In the genomic region with DNA sequence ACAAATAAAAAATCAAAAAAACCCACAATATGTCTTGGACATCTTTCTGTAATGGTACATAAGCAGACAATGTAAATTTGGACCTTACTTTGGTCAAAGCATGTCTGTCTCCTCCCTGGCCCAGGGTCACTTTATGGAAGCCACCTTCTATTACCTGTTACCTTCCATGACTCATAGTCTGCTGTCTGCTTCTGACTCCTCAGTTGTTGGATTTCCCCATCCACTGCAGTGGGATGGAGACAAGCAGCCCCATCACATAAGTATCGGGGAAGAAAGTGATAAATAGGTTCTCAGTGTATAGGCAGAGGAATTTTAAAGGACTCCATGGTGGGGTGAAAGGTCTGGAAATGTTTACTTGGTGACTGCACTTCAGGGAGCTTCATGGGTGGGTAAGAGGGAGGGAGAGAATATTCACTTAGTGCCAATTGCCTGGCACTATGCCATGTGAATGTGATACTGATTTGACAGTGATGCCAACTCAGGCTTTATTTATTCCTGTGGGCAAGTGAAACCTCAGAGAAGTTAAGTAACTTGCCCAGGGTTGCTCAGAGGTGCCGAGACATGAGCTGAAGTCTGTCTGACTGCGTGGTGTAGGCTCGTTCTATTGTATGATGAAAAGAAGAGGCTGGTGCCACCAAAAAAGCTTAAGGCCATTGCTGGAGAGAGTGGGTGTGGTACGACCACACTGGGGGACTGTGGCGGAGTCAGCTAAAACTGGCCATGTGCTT, we compare ENCODE assay signal across 34 cellular contexts. TPM values are rescaled to one million over a fixed set of nuclear protein-coding genes. Genes with fewer than 3 reads are reported as not detected.
A peak's percentile ranks its signal among the peaks of the same experiment; 100 is the strongest.
DNase-seq lines count a peak whose midpoint lies in the region; ATAC-seq and TF ChIP-seq lines count a peak whose summit lies in the region.
"Had no signal": no experiment of that assay in that cellular context is flagged by ENCODE, and none has a peak within 500 bp of the region (broad histone marks: within the 10 kb centered on the region; RNA-seq: fewer than 3 reads in every experiment).

No MANE protein-coding gene starts in this region.

- no peaks in the 10 kb centered on the region for H3K79me2 ChIP-seq in mammary epithelial cell (ENCODE audit: insufficient read depth, low read length)

- no peak overlapping the region for H2AFZ ChIP-seq in mammary epithelial cell (ENCODE audit: low read depth, low read length)
- H2AFZ ChIP-seq: GM23248 had no signal

- H3K4me3 ChIP-seq in mammary epithelial cell (replicated peaks in 1 of 3; ENCODE audit: insufficient read depth in 1 of 3, low read depth in 2 of 3, low read length in 3 of 3), result no peak overlapping the region
- H3K4me3 ChIP-seq: GM23248, MG63, right lobe of liver had no signal

- in situ Hi-C loops in mammary epithelial cell (cut with MboI; ENCODE audit: low sequenced_read_pairs in 2 of 2), result no loop called here
- in situ Hi-C loops in GM13976 (cut with MboI; ENCODE audit: low sequenced_read_pairs, unreplicated experiment), result no loop called here

- peaks cover 30% of the 10 kb centered on the region for H3K4me1 ChIP-seq in mammary epithelial cell (ENCODE audit: insufficient read depth, low read length)
- H3K4me1 ChIP-seq: right lobe of liver had no signal

- H3K4me2 ChIP-seq in mammary epithelial cell (ENCODE audit: insufficient read depth, low read depth, low read length), result no peak overlapping the region

- H3K9ac ChIP-seq in mammary epithelial cell (ENCODE audit: insufficient read depth, low read length), result no peak overlapping the region
- H3K9ac ChIP-seq: GM23248 had no signal

- dilution Hi-C loops in mammary epithelial cell (cut with HindIII; ENCODE audit: low sequenced_read_pairs), result no loop called here

- BruUV-seq in mammary epithelial cell (replicated peaks; lab: Mats Ljungman, UMichigan), result no TSS peak

- no peaks in the 10 kb centered on the region for H3K36me3 ChIP-seq in mammary epithelial cell (ENCODE audit: insufficient read depth, low read length)
- H3K36me3 ChIP-seq: MG63, right lobe of liver had no signal

- no peaks in the 10 kb centered on the region for H3K27me3 ChIP-seq in mammary epithelial cell (ENCODE audit: insufficient read depth, low read length)
- H3K27me3 ChIP-seq: MG63, right lobe of liver had no signal

- 38% methylated on average over 5 of the region's 6 CpGs for WGBS in mammary epithelial cell (ENCODE audit: low coverage, missing lambda C conversion rate)

- CTCF ChIA-PET in mammary epithelial cell (lab: Charles Lee; ENCODE audit: low non-redundant PET), result no interaction called here

- TF ChIP-seq CTCF in mammary epithelial cell (conservative IDR thresholded peaks at IDR 0.05 in 1 of 2, IDR thresholded peaks at IDR 0.05 in 1 of 2; ENCODE audit: extremely low read depth in 1 of 2, insufficient read depth in 1 of 2, low read depth in 1 of 2, low read length in 2 of 2) (no peak), GM13976 (IDR thresholded peaks at IDR 0.05; ENCODE audit: borderline replicate concordance, control extremely low read depth, extremely low read depth, insufficient read depth, missing control alignments) (no peak)

- no peak for ATAC-seq in GM19328 (IDR thresholded peaks at IDR 0.05; ENCODE audit: unreplicated experiment)
- ATAC-seq: activated naive CD8-positive, alpha-beta T cell treated with anti-CD3 and anti-CD28 coated beads, Interleukin-2, amount 50 U/mL, for 24 hours; esophagus mucosa; left ventricle myocardium superior had no signal

- H4K20me1 ChIP-seq in mammary epithelial cell (ENCODE audit: insufficient read depth, low read length), result no peaks in the 10 kb centered on the region

- H3K27ac ChIP-seq in mammary epithelial cell (ENCODE audit: insufficient read depth, low read depth, low read length), result no peak overlapping the region
- H3K27ac ChIP-seq: C4-2B, GM23248, right lobe of liver had no signal

- DNase-seq in NCI-H2029 (lab: John Stamatoyannopoulos, UW), result peak; percentile 49
- DNase-seq in NCI-H2029 treated with DMSO at 0.1 percent for 48 hours (lab: John Stamatoyannopoulos, UW), result no peak
- peak; percentile 46 for DNase-seq in HT-29 (ENCODE audit: low spot score)
- DNase-seq in mammary epithelial cell, result peak; percentile 75
- peak; percentile 33 for DNase-seq in renal cortical epithelial cell (ENCODE audit: low read depth)
- DNase-seq in NCI-H1092 treated with DMSO at 0.1 percent for 48 hours (lab: John Stamatoyannopoulos, UW), result no peak
- DNase-seq in GM13976 (ENCODE audit: low spot score), result no peak
- DNase-seq: 8988T; activated B cell treated with CpG ODN at 0.5 μM for 24 hours; activated CD4-positive, alpha-beta T cell treated with anti-CD3 and anti-CD28 coated beads, Interleukin-2, amount 10 ng/mL, durations not matched to agents 7 days and 5 days; activated gamma-delta T cell; activated naive CD8-positive, alpha-beta T cell treated with anti-CD3 and anti-CD28 coated beads, Interleukin-2, amount 50 U/mL, for 24 hours; activated T-cell treated with anti-CD3 and anti-CD28 coated beads, Interleukin-2, amount 50 U/mL, for 1 hour; COR-L47; DMS79; GM23248; head of caudate nucleus; islet precursor cell; left ventricle myocardium superior; MG63; NCI-H1105 treated with DMSO at 0.1 percent for 48 hours; NCI-H187 treated with DMSO at 0.1 percent for 48 hours; NCI-H82; right lobe of liver; stimulated activated CD4-positive, alpha-beta T cell treated with anti-CD3 and anti-CD28 coated beads, Interleukin-4, amount 100 ng/mL, for 1 hour; T-helper 1 cell; trophoblast cell had no signal

- no peaks in the 10 kb centered on the region for H3K9me3 ChIP-seq in mammary epithelial cell (replicated peaks; ENCODE audit: insufficient read depth, low read length)
- H3K9me3 ChIP-seq: MG63, right lobe of liver had no signal

- intact Hi-C loops in mammary epithelial cell (cut with micrococcal nuclease), result no loop called here

RNA-seq across cellular contexts. Expression of gene SMOX, which starts 42.3 kb away (rescaled TPM):
- 28.1 and 31.0 TPM in 2 replicates for total RNA-seq in HT-29 (2014; rRNA removed; shearing (Covaris generic))
- 10 to 100 TPM in 1 of 2 donors, 1 to 10 TPM in 1; 6.5 to 16.4 TPM for total RNA-seq in mammary epithelial cell
- polyA plus RNA-seq in mammary epithelial cell, result 5.4 TPM
- 6.7 TPM for polyA minus RNA-seq in mammary epithelial cell
- total RNA-seq in renal cortical epithelial cell, result 20.5 and 54.1 TPM in 2 replicates
- total RNA-seq: activated B cell treated with CpG ODN at 0.5 μM for 24 hours had no signal

RNA-seq across cellular contexts. Expression of gene ADRA1D, which starts 58.1 kb away (rescaled TPM):
- not detected in 2 replicates for total RNA-seq in HT-29 (2014; rRNA removed; shearing (Covaris generic))
- total RNA-seq in mammary epithelial cell (1 to 10 TPM in 1 of 2 donors, under 1 TPM in 1; 0.33 to 1.1 TPM), renal cortical epithelial cell (0.05 TPM in 1 of 2 replicates, not detected in the other)
- polyA plus RNA-seq in mammary epithelial cell, result 0.31 TPM
- not detected for polyA minus RNA-seq in mammary epithelial cell
- total RNA-seq: activated B cell treated with CpG ODN at 0.5 μM for 24 hours; activated CD4-positive, alpha-beta T cell treated with anti-CD3 and anti-CD28 coated beads, Interleukin-2, amount 10 ng/mL, durations not matched to agents 7 days and 5 days; activated CD8-positive, alpha-beta memory T cell treated with anti-CD3 and anti-CD28 coated beads for 36 hours; esophagus mucosa; HT1080; SK-MEL-5; subcutaneous adipose tissue had no signal

Comparison
In these comparisons a context has a peak if more than half of its experiments do, and no peak if none do; other contexts are left out.
1. DNase-seq: peak in NCI-H2029 (single experiment), HT-29 (single experiment), mammary epithelial cell (single experiment) and renal cortical epithelial cell (single experiment); none in NCI-H2029 treated with DMSO at 0.1 percent for 48 hours (single experiment), NCI-H1092 treated with DMSO at 0.1 percent for 48 hours (single experiment) and GM13976 (single experiment).